ENCODE assay signal across 8 cellular contexts in the genomic region with DNA sequence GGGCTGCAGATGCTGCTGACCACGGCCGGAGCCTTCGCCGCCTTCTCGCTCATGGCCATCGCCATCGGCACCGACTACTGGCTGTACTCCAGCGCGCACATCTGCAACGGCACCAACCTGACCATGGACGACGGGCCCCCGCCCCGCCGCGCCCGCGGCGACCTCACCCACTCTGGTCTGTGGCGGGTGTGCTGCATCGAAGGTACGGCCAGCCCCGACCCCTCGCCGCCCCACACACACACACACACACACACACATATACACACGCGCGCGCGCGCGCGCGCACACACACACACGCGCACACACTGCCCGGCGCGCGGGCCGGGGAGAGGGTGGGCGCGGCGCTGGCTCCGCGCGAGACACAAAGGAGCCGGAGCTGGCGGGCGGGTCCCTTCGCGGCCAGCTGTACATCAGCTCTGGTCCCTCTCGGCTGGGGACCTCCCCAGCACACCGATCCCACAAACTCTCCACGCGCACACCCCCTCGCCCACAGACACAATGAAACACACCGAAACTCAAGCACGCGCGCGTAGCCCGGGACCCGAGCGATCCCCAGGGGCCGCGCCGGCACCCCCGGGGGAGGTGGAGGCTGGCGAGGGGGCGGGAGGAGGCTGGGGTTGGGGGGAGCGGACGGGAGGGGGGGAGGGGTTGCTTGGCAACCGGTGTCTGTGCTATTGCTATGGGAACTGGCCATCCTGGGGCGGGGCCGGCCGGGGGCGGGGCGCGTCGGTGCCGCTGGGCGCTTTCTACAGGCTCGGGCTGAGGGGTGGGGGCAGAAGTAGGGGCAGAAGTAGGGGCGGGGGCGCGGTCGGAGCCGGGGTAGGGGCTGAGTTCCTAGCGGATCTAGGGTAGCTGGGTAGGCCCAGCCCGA. TPM values are rescaled to one million over a fixed set of nuclear protein-coding genes. Genes with fewer than 3 reads are reported as not detected.
DNase-seq lines count a peak whose midpoint lies in the region; ATAC-seq, FAIRE-seq and TF ChIP-seq lines count a peak whose summit lies in the region.

No MANE protein-coding gene starts in this region.

- H3K9ac ChIP-seq in mesendoderm (ENCODE audit: low read length): peak overlapping the region; percentile 29

- H3K4me1 ChIP-seq in mesendoderm (ENCODE audit: control insufficient read depth, low read depth, low read length): no peaks in the 10 kb centered on the region
- peaks cover 12 to 25% (median 15%) of the 10 kb centered on the region in 4 donors for H3K4me1 ChIP-seq in upper lobe of left lung

- H4K8ac ChIP-seq in mesendoderm (ENCODE audit: low read depth, low read length): no peak overlapping the region

- H2BK120ac ChIP-seq in mesendoderm (ENCODE audit: low read depth, low read length): no peak overlapping the region

- peak; percentile 30 for DNase-seq in GM12865 (ENCODE audit: low read depth)
- DNase-seq in NCI-H748 (lab: John Stamatoyannopoulos, UW; ENCODE audit: unreplicated experiment): peak; percentile 83
- DNase-seq in cardiac fibroblast (ENCODE audit: low read depth in 2 of 2): no peak
- DNase-seq in mesendoderm: peak; percentile 80
- peak in 1 of 2 donors; percentile 90 for DNase-seq in upper lobe of left lung
- DNase-seq in urothelium cell line (ENCODE audit: low spot score): no peak
- no peak for DNase-seq in kidney tubule cell (ENCODE audit: low spot score)

- no peak overlapping the region for H3K23ac ChIP-seq in mesendoderm (ENCODE audit: low read length)

- H4K5ac ChIP-seq in mesendoderm (ENCODE audit: low read length): no peak overlapping the region

- H2AK5ac ChIP-seq in mesendoderm (ENCODE audit: low read length): no peak overlapping the region

- H3K9me3 ChIP-seq in upper lobe of left lung: no peaks in the 10 kb centered on the region

- H3K36me3 ChIP-seq in mesendoderm (ENCODE audit: control insufficient read depth, insufficient read depth, low read length) (no peaks in the 10 kb centered on the region), upper lobe of left lung (no peaks in the 10 kb centered on the region)

- H3K27ac ChIP-seq in mesendoderm (ENCODE audit: low read depth, low read length) (no peak overlapping the region), upper lobe of left lung (no peak overlapping the region)

- TF ChIP-seq CTCF in GM12865 (IDR thresholded peaks at IDR 0.05; ENCODE audit: insufficient read depth, low read depth, low read length, missing control alignments): no peak
- TF ChIP-seq CTCF in cardiac fibroblast (IDR thresholded peaks at IDR 0.05; ENCODE audit: low read depth, low read length): no peak
- TF ChIP-seq CTCF in upper lobe of left lung (IDR thresholded peaks at IDR 0.05): no peak

- no peak for TF ChIP-seq EP300 in upper lobe of left lung (IDR thresholded peaks at IDR 0.05)

- no peak overlapping the region for H2BK15ac ChIP-seq in mesendoderm (replicated peaks; ENCODE audit: low read depth)

- H3K27me3 ChIP-seq in mesendoderm (ENCODE audit: insufficient read depth, low read length, poor library complexity) (peaks cover 4% of the 10 kb centered on the region), upper lobe of left lung (peaks cover 0 to 27% (median 18%) of the 10 kb centered on the region in 4 donors)

- no peaks in the 10 kb centered on the region for H3K79me2 ChIP-seq in mesendoderm (ENCODE audit: control insufficient read depth, insufficient read depth, low read length)

- H3K79me1 ChIP-seq in mesendoderm (ENCODE audit: low read length): no peaks in the 10 kb centered on the region

- no CpG with 5 or more reads among the region's 92 CpGs for WGBS in mesendoderm (ENCODE audit: extremely low coverage, insufficient coverage, low lambda C conversion rate)
- WGBS in upper lobe of left lung, 2 donors: 0 to 2% methylated on average over 4 to 46 of the region's 92 CpGs

- no peak overlapping the region for H2BK5ac ChIP-seq in mesendoderm (ENCODE audit: low read length)

- FAIRE-seq in urothelium cell line (lab: Jason Lieb, UNC): no peak

- no peak overlapping the region for H3K4ac ChIP-seq in mesendoderm (ENCODE audit: low read depth, low read length)

- H3K18ac ChIP-seq in mesendoderm (ENCODE audit: low read length): no peak overlapping the region

- no peak for TF ChIP-seq POLR2A in upper lobe of left lung (IDR thresholded peaks at IDR 0.05)

- peak overlapping the region; percentile 81 for H3K4me2 ChIP-seq in mesendoderm (ENCODE audit: low read length)

- peak in 1 of 2 donors; percentile 24 for ATAC-seq in upper lobe of left lung (ENCODE audit: low FRiP score in 2 of 2)
- no peak for ATAC-seq in GM21447 (IDR thresholded peaks at IDR 0.05; ENCODE audit: unreplicated experiment)

- H3K4me3 ChIP-seq in GM12865 (ENCODE audit: low read depth, low read length) (peak overlapping the region; percentile 36), cardiac fibroblast (replicated peaks in 1 of 2; ENCODE audit: low read depth in 2 of 2, low read length in 2 of 2) (peak overlapping the region; percentile 24 to 30), mesendoderm (ENCODE audit: low read length) (peak overlapping the region; percentile 29), upper lobe of left lung (peak overlapping the region; percentile 25 to 55 (median 48))

- peak overlapping the region; percentile 74 for H3K56ac ChIP-seq in mesendoderm (ENCODE audit: low read length)

RNA-seq across cellular contexts. Expression of gene CACNG4, which starts 0.7 kb away (rescaled TPM):
- 5.2 TPM for polyA plus RNA-seq in mesendoderm (2013, experiment 1 of 2)
- 5.4 TPM for polyA plus RNA-seq in mesendoderm (2013, experiment 2 of 2)
- 10 to 100 TPM in 2 of 6 donors, 1 to 10 TPM in 4; 2.1 to 27.8 (median 8.0) TPM for total RNA-seq in upper lobe of left lung

Comparison
In these comparisons a context has a peak if more than half of its experiments do, and no peak if none do; other contexts are left out.
1. DNase-seq: peak in GM12865 (single experiment), NCI-H748 (single experiment) and mesendoderm (single experiment); none in cardiac fibroblast (0 of 2), urothelium cell line (single experiment) and kidney tubule cell (single experiment).
2. Peak in every context shown above with its lines, with median percentiles within 50 percentile points of each other: H3K4me3 ChIP-seq.